Comparison of ENCODE assay signal across 1 cellular context in the genomic region with DNA sequence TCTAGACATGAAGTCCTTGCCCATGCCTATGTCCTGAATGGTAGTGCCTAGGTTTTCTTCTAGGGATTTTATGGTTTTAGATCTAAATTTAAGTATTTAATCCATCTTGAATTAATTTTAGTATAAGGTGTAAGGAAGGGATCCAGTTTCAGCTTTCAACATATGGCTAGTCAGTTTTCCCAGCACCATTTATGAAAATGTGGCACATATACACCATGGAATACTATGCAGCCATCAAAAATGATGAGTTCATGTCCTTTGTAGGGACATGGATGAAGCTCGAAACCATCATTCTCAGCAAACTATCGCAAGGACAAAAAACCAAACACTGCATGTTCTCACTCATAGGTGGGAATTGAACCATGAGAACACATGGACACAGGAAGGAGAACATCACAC.
TF ChIP-seq lines count a peak whose summit lies in the region.

No MANE protein-coding gene starts in this region.

TF ChIP-seq in HEK293, 187 proteins besides CTCF, POLR2A, EP300 and RAD21:
- TF ChIP-seq ZNF146 (tag by site-specific recombination; IDR thresholded peaks at IDR 0.05) (peak; percentile 73), ZNF580 (tag by site-specific recombination; IDR thresholded peaks at IDR 0.05) (0 out of 2 replicates have a peak, but pooled peaks have one; percentile 21)
